Comparison of ENCODE assay signal across 30 cellular contexts in the genomic region with DNA sequence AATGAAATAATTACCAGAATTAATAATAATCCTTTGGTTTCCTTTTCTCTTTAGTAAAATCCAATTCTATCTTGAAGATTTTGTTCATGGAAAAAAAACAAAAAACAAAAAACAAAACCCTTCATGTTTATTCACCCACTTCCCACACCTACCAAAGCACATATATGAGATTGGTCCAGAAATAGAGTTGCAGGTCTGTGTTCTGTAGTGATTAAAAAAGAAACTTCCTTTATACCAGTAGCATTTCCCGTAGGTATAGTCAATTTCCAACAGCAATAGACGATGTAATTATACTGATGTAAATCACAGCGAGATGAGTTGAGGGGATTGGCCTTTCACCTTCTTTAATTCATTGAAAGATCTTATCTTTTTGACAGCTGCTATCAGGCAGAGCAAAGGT.
DNase-seq lines count a peak whose midpoint lies in the region; ATAC-seq, FAIRE-seq and TF ChIP-seq lines count a peak whose summit lies in the region.
"Had no signal": no experiment of that assay in that cellular context is flagged by ENCODE, and none has a peak within 500 bp of the region (broad histone marks: within the 10 kb centered on the region; RNA-seq: fewer than 3 reads in every experiment).

No MANE protein-coding gene starts in this region.

- 2% methylated on average over 3 of the region's 3 CpGs for WGBS in GM12878 (ENCODE audit: insufficient coverage, insufficient replicate concordance, low lambda C conversion rate, missing lambda C conversion rate)
- 82% methylated on average over 3 of the region's 3 CpGs for WGBS in smooth muscle cell (ENCODE audit: low lambda C conversion rate)

- no peak for TF ChIP-seq CTCF in GM12878 (IDR thresholded peaks at IDR 0.05 in 2 of 3, conservative IDR thresholded peaks at IDR 0.05 in 1 of 3; ENCODE audit: control insufficient read depth in 2 of 3, extremely low read depth in 1 of 3, insufficient read depth in 1 of 3, low read depth in 3 of 3, low read length in 3 of 3)
- TF ChIP-seq CTCF in smooth muscle cell (IDR thresholded peaks at IDR 0.05; ENCODE audit: borderline replicate concordance, insufficient read depth, poor library complexity, severe bottlenecking), result no peak
- TF ChIP-seq CTCF in RWPE1 (conservative IDR thresholded peaks at IDR 0.05; ENCODE audit: low read depth), result no peak

- H3K9ac ChIP-seq in GM12878 (ENCODE audit: control insufficient read depth, insufficient read depth, low read length) (no peak overlapping the region), smooth muscle cell (ENCODE audit: low read depth) (no peak overlapping the region)
- H3K9ac ChIP-seq: parathyroid adenoma had no signal

- H3K79me2 ChIP-seq in GM12878 (ENCODE audit: control insufficient read depth, insufficient read depth, low read length), result no peaks in the 10 kb centered on the region
- no peaks in the 10 kb centered on the region for H3K79me2 ChIP-seq in smooth muscle cell (ENCODE audit: low read depth)
- H3K79me2 ChIP-seq: parathyroid adenoma had no signal

- SMC1A ChIA-PET in GM12878 (lab: Charles Lee; ENCODE audit: uncharacterized antibody, unreplicated experiment), result no interaction called here

- TF ChIP-seq POLR2A in GM12878 (IDR thresholded peaks at IDR 0.05; ENCODE audit: low read depth, low read length), result no peak

- no peaks in the 10 kb centered on the region for H3F3A ChIP-seq in smooth muscle cell (ENCODE audit: low read depth)

- no peak overlapping the region for H3K27ac ChIP-seq in GM12878 (ENCODE audit: control insufficient read depth, insufficient read depth)
- no peak overlapping the region for H3K27ac ChIP-seq in smooth muscle cell (ENCODE audit: low read depth)
- no peak overlapping the region for H3K27ac ChIP-seq in RWPE1
- H3K27ac ChIP-seq: gastroesophageal sphincter, parathyroid adenoma, PC-9, SJCRH30, tibial artery had no signal

- H2AFZ ChIP-seq in GM12878 (ENCODE audit: control insufficient read depth, low read depth, low read length) (no peak overlapping the region; the same call in 1 of the 2 replicates), smooth muscle cell (ENCODE audit: low read depth) (no peak overlapping the region)
- H2AFZ ChIP-seq: parathyroid adenoma, PC-9 had no signal

- H3K9me3 ChIP-seq in GM12878 (replicated peaks; ENCODE audit: control insufficient read depth, insufficient read depth, low read length), result no peaks in the 10 kb centered on the region
- no peaks in the 10 kb centered on the region for H3K9me3 ChIP-seq in smooth muscle cell (replicated peaks; ENCODE audit: low read depth)
- H3K9me3 ChIP-seq: gastroesophageal sphincter, MG63, SJCRH30, tibial artery had no signal

- intact Hi-C loops in GM12878 (cut with micrococcal nuclease; ENCODE audit: unreplicated experiment), result no loop called here

- RAD21 ChIA-PET in GM12878 (lab: Charles Lee; ENCODE audit: unreplicated experiment), result no interaction called here

- no peak for FAIRE-seq in GM12878 (lab: Jason Lieb, UNC)

- TF ChIP-seq RAD21 in GM12878 (IDR thresholded peaks at IDR 0.05; ENCODE audit: insufficient read depth, low read depth, low read length), result no peak

- CTCF ChIA-PET in GM12878 (lab: Yijun Ruan, JAX) (no interaction called here), RWPE1 (lab: Yijun Ruan, JAX) (no interaction called here)

- in situ Hi-C loops in GM12878 (cut with MboI), result no loop called here

- no TSS peak for BruUV-seq in GM12878 (replicated peaks; lab: Mats Ljungman, UMichigan)

- H3K36me3 ChIP-seq in GM12878 (ENCODE audit: control insufficient read depth in 2 of 2, insufficient read depth in 2 of 2, low read length in 1 of 2) (no peaks in the 10 kb centered on the region), smooth muscle cell (ENCODE audit: low read depth) (no peaks in the 10 kb centered on the region)
- H3K36me3 ChIP-seq: gastroesophageal sphincter, MG63, SJCRH30, tibial artery had no signal

- H4K20me1 ChIP-seq in GM12878 (ENCODE audit: control insufficient read depth, insufficient read depth) (no peaks in the 10 kb centered on the region), smooth muscle cell (ENCODE audit: low read depth) (no peaks in the 10 kb centered on the region)

- H3K4me2 ChIP-seq in GM12878 (ENCODE audit: control insufficient read depth, insufficient read depth), result peak overlapping the region; percentile 54
- H3K4me2 ChIP-seq in smooth muscle cell, result no peak overlapping the region
- H3K4me2 ChIP-seq: PC-9 had no signal

- DNase-seq in GM12878 (ENCODE audit: low read depth, low spot score) (no peak), smooth muscle cell (lab: John Stamatoyannopoulos, UW; ENCODE audit: unreplicated experiment) (no peak), cerebellar nuclear complex (lab: John Stamatoyannopoulos, UW) (no peak), RWPE1 (ENCODE audit: low spot score) (no peak)
- DNase-seq: activated CD8-positive, alpha-beta T cell treated with anti-CD3 and anti-CD28 coated beads, Interleukin-2, amount 10 ng/mL, durations not matched to agents 7 days and 5 days; activated naive CD4-positive, alpha-beta T cell treated with anti-CD3 and anti-CD28 coated beads for 36 hours; activated T-cell treated with anti-CD3 and anti-CD28 coated beads, Interleukin-2, amount 50 U/mL, for 4 hours; anterior cingulate cortex; central memory CD4-positive, alpha-beta T cell; COR-L47; erythroblast; kidney glomerular epithelial cell; mesendoderm; MG63; naive thymus-derived CD8-positive, alpha-beta T cell; NCI-H1436 treated with DMSO at 0.1 percent for 48 hours; NCI-H2171 treated with DMSO at 0.1 percent for 48 hours; NCI-H774; PC-9; SJCRH30; stimulated activated CD4-positive, alpha-beta T cell treated with anti-CD3 and anti-CD28 coated beads, Interleukin-1b, Interleukin-23, amount 100 ng/mL, for 48 hours; stimulated activated naive CD4-positive, alpha-beta T cell treated with Interleukin-2 at 50 U/mL for 16 hours; T-helper 2 cell; tibial artery had no signal

- H3K27me3 ChIP-seq in GM12878 (replicated peaks in 1 of 2; ENCODE audit: control insufficient read depth in 2 of 2, insufficient read depth in 2 of 2, low read length in 1 of 2) (no peaks in the 10 kb centered on the region), smooth muscle cell (ENCODE audit: low read depth) (peaks cover 8% of the 10 kb centered on the region)
- H3K27me3 ChIP-seq: gastroesophageal sphincter, MG63, SJCRH30, tibial artery had no signal

- ATAC-seq in GM18519 (IDR thresholded peaks at IDR 0.05; ENCODE audit: low FRiP score, unreplicated experiment) (peak; percentile 43), GM21526 (IDR thresholded peaks at IDR 0.05; ENCODE audit: low FRiP score, unreplicated experiment) (peak; percentile 64), HG03045 (IDR thresholded peaks at IDR 0.05; ENCODE audit: unreplicated experiment) (peak; percentile 52), GM12878 (peak; percentile 53)
- ATAC-seq: activated CD8-positive, alpha-beta T cell treated with anti-CD3 and anti-CD28 coated beads, Interleukin-2, amount 10 ng/mL, durations not matched to agents 7 days and 5 days; activated T-cell treated with anti-CD3 and anti-CD28 coated beads, Interleukin-2, amount 50 U/mL, for 4 hours; gastroesophageal sphincter; HCT116; naive thymus-derived CD8-positive, alpha-beta T cell had no signal

- H3K4me3 ChIP-seq in GM12878 (no peak overlapping the region; the same call in 1 of the 2 replicates), smooth muscle cell (no peak overlapping the region)
- H3K4me3 ChIP-seq: gastroesophageal sphincter, MG63, PC-9, SJCRH30, tibial artery had no signal

- no peak for TF ChIP-seq EP300 in GM12878 (IDR thresholded peaks at IDR 0.05; ENCODE audit: borderline replicate concordance in 1 of 2, control insufficient read depth in 1 of 2, low read depth in 2 of 2, low read length in 2 of 2)

- peaks cover 20% of the 10 kb centered on the region for H3K4me1 ChIP-seq in GM12878 (ENCODE audit: control insufficient read depth, insufficient read depth, low read length)
- H3K4me1 ChIP-seq in smooth muscle cell (ENCODE audit: low read depth), result no peaks in the 10 kb centered on the region
- H3K4me1 ChIP-seq: gastroesophageal sphincter, parathyroid adenoma, SJCRH30, tibial artery had no signal

- POLR2A ChIA-PET in GM12878 (lab: Charles Lee), result no interaction called here
- POLR2A ChIA-PET in RWPE1 (lab: Yijun Ruan, JAX; ENCODE audit: low non-redundant PET), result no interaction called here

TF ChIP-seq in GM12878, 131 proteins besides CTCF, POLR2A, EP300 and RAD21:
- peak; percentile 52; the same call in 1 of the 2 replicates for TF ChIP-seq NFIC (IDR thresholded peaks at IDR 0.05; ENCODE audit: low read depth, low read length)
- peak; percentile 58 for TF ChIP-seq JUNB (IDR thresholded peaks at IDR 0.05)
- TF ChIP-seq RUNX3 (IDR thresholded peaks at IDR 0.05; ENCODE audit: low read length), result peak; percentile 27; the same call in 1 of the 2 replicates
- TF ChIP-seq ZNF217 (IDR thresholded peaks at IDR 0.05), result no peak
- peak in 1 of 2 experiments; percentile 48; a peak in 1 of 4 replicates for TF ChIP-seq ETV6 (conservative IDR thresholded peaks at IDR 0.05 in 1 of 2, IDR thresholded peaks at IDR 0.05 in 1 of 2; ENCODE audit: borderline replicate concordance in 1 of 2, low read depth in 1 of 2)
- TF ChIP-seq MEF2A (IDR thresholded peaks at IDR 0.05; ENCODE audit: insufficient read depth, low read depth, low read length), result peak; percentile 67; the same call in 1 of the 2 replicates
